15 cellular contexts compared by ENCODE assay signal in genomic region chr4:186699881-186700397, GRCh38. TPM values are rescaled to one million over a fixed set of nuclear protein-coding genes. Genes with fewer than 3 reads are reported as not detected.
A peak's percentile ranks its signal among the peaks of the same experiment; 100 is the strongest.
DNase-seq lines count a peak whose midpoint lies in the region; TF ChIP-seq lines count a peak whose summit lies in the region.
"Had no signal": no experiment of that assay in that cellular context is flagged by ENCODE, and none has a peak within 500 bp of the region (broad histone marks: within the 10 kb centered on the region; RNA-seq: fewer than 3 reads in every experiment).

No MANE protein-coding gene starts in this region.

- H2AFZ ChIP-seq in fibroblast of lung (ENCODE audit: low read length) = no peak overlapping the region

- no peaks in the 10 kb centered on the region for H3K27me3 Mint-ChIP-seq in progenitor cell of endocrine pancreas
- H3K27me3 Mint-ChIP-seq in activated naive CD8-positive, alpha-beta T cell treated with anti-CD3 and anti-CD28 coated beads for 36 hours = no peaks in the 10 kb centered on the region
- H3K27me3 Mint-ChIP-seq: CD4-positive, CD25-positive, alpha-beta regulatory T cell had no signal

- H3K4me1 ChIP-seq in left ventricle myocardium inferior = peaks cover 74% of the 10 kb centered on the region
- peaks cover 20% of the 10 kb centered on the region for H3K4me1 ChIP-seq in fibroblast of lung (ENCODE audit: control insufficient read depth, extremely low read depth, insufficient read depth, low read length)

- no peak overlapping the region for H3K4me3 ChIP-seq in left ventricle myocardium inferior
- H3K4me3 ChIP-seq in fibroblast of lung (replicated peaks in 1 of 4; ENCODE audit: control extremely low read depth in 1 of 4, insufficient read depth in 1 of 4, low read depth in 3 of 4, low read length in 4 of 4) = no peak overlapping the region
- H3K4me3 ChIP-seq: colonic mucosa, thyroid gland had no signal

- DNase-seq in left ventricle myocardium inferior (no peak), cardiac septum (ENCODE audit: low spot score) (no peak), fibroblast of lung (ENCODE audit: low read depth in 2 of 2) (no peak), progenitor cell of endocrine pancreas (ENCODE audit: low spot score, unreplicated experiment) (no peak), GM19238 (ENCODE audit: insufficient read length, low spot score) (no peak), NCI-H1048 (lab: John Stamatoyannopoulos, UW) (no peak)
- DNase-seq in activated naive CD8-positive, alpha-beta T cell treated with anti-CD3 and anti-CD28 coated beads for 36 hours = no peak
- no peak for DNase-seq in activated CD4-positive, alpha-beta T cell treated with anti-CD3 and anti-CD28 coated beads, Interleukin-2, amount 50 U/mL, for 48 hours
- DNase-seq: activated CD4-positive, alpha-beta T cell treated with anti-CD3 and anti-CD28 coated beads, Interleukin-2, amount 50 U/mL, for 4 hours; activated T-cell treated with anti-CD3 and anti-CD28 coated beads, Interleukin-2, amount 50 U/mL, for 72 hours; CD4-positive, CD25-positive, alpha-beta regulatory T cell; colonic mucosa; NCI-H2081; NCI-H524 treated with DMSO at 0.1 percent for 48 hours; thyroid gland had no signal

- H3K27ac Mint-ChIP-seq in progenitor cell of endocrine pancreas = peak overlapping the region; percentile 82
- H3K27ac Mint-ChIP-seq in activated naive CD8-positive, alpha-beta T cell treated with anti-CD3 and anti-CD28 coated beads for 36 hours = no peak overlapping the region
- H3K27ac Mint-ChIP-seq: activated T-cell treated with anti-CD3 and anti-CD28 coated beads, Interleukin-2, amount 50 U/mL, for 72 hours; CD4-positive, CD25-positive, alpha-beta regulatory T cell had no signal

- H3K27ac ChIP-seq in left ventricle myocardium inferior (replicated peaks) = peak overlapping the region; percentile 86
- peak overlapping the region; percentile 55 for H3K27ac ChIP-seq in fibroblast of lung (ENCODE audit: insufficient read depth, low read length)
- H3K27ac ChIP-seq: thyroid gland had no signal

- intact Hi-C loops in left ventricle myocardium inferior (cut with micrococcal nuclease) (no loop called here), cardiac septum (cut with DNase I) (no loop called here)

- H3K27me3 ChIP-seq in left ventricle myocardium inferior (ENCODE audit: low read depth) (no peaks in the 10 kb centered on the region), fibroblast of lung (ENCODE audit: control insufficient read depth, insufficient read depth, low read length) (no peaks in the 10 kb centered on the region)
- H3K27me3 ChIP-seq: colonic mucosa, thyroid gland had no signal

- H3K36me3 ChIP-seq in left ventricle myocardium inferior (no peaks in the 10 kb centered on the region), fibroblast of lung (ENCODE audit: control insufficient read depth, insufficient read depth, low read length) (peaks cover 5% of the 10 kb centered on the region)
- H3K36me3 ChIP-seq: colonic mucosa, thyroid gland had no signal

- no peaks in the 10 kb centered on the region for H4K20me1 ChIP-seq in fibroblast of lung (ENCODE audit: control insufficient read depth, extremely low read depth, insufficient read depth, low read length)

- H3K9me3 Mint-ChIP-seq in progenitor cell of endocrine pancreas (ENCODE audit: low read depth) = peaks cover 7% of the 10 kb centered on the region
- H3K9me3 Mint-ChIP-seq in activated naive CD8-positive, alpha-beta T cell treated with anti-CD3 and anti-CD28 coated beads for 36 hours = no peaks in the 10 kb centered on the region

- H3K36me3 Mint-ChIP-seq in progenitor cell of endocrine pancreas (ENCODE audit: insufficient read depth) = peaks cover 55% of the 10 kb centered on the region
- no peaks in the 10 kb centered on the region for H3K36me3 Mint-ChIP-seq in activated naive CD8-positive, alpha-beta T cell treated with anti-CD3 and anti-CD28 coated beads for 36 hours
- H3K36me3 Mint-ChIP-seq: CD4-positive, CD25-positive, alpha-beta regulatory T cell had no signal

- peaks cover 49% of the 10 kb centered on the region for H3K4me1 Mint-ChIP-seq in progenitor cell of endocrine pancreas (ENCODE audit: low read depth)
- no peaks in the 10 kb centered on the region for H3K4me1 Mint-ChIP-seq in activated naive CD8-positive, alpha-beta T cell treated with anti-CD3 and anti-CD28 coated beads for 36 hours
- H3K4me1 Mint-ChIP-seq: CD4-positive, CD25-positive, alpha-beta regulatory T cell had no signal

- no peak overlapping the region for H3K4me2 ChIP-seq in fibroblast of lung (ENCODE audit: extremely low read depth, insufficient read depth, low read length)

- H3K9me3 ChIP-seq in left ventricle myocardium inferior (replicated peaks) (no peaks in the 10 kb centered on the region), fibroblast of lung (ENCODE audit: control insufficient read depth, insufficient read depth, low read depth, low read length) (no peaks in the 10 kb centered on the region)
- H3K9me3 ChIP-seq: colonic mucosa, thyroid gland had no signal

- peaks cover 97% of the 10 kb centered on the region for H3K79me2 ChIP-seq in fibroblast of lung (ENCODE audit: control insufficient read depth, insufficient read depth, low read length)

- no peak overlapping the region for H3K4me3 Mint-ChIP-seq in progenitor cell of endocrine pancreas (ENCODE audit: low read depth)
- no peak overlapping the region for H3K4me3 Mint-ChIP-seq in activated naive CD8-positive, alpha-beta T cell treated with anti-CD3 and anti-CD28 coated beads for 36 hours
- H3K4me3 Mint-ChIP-seq: activated T-cell treated with anti-CD3 and anti-CD28 coated beads, Interleukin-2, amount 50 U/mL, for 72 hours; CD4-positive, CD25-positive, alpha-beta regulatory T cell had no signal

- TF ChIP-seq CTCF in left ventricle myocardium inferior (IDR thresholded peaks at IDR 0.05; ENCODE audit: borderline replicate concordance) (no peak), fibroblast of lung (conservative IDR thresholded peaks at IDR 0.05 in 1 of 2, IDR thresholded peaks at IDR 0.05 in 1 of 2; ENCODE audit: low read depth in 1 of 2, low read length in 2 of 2) (no peak), progenitor cell of endocrine pancreas (IDR thresholded peaks at IDR 0.05; ENCODE audit: unreplicated experiment) (no peak)

- H3K9ac ChIP-seq in fibroblast of lung (ENCODE audit: insufficient read depth, low read length) = no peak overlapping the region

RNA-seq across cellular contexts. Expression of gene FAT1, which starts 23.7 kb away (rescaled TPM):
- 59.1 TPM for total RNA-seq in left ventricle myocardium inferior
- total RNA-seq in cardiac septum = 90.7 TPM
- total RNA-seq in fibroblast of lung = 408 and 729 TPM in 2 replicates
- polyA plus RNA-seq in fibroblast of lung = 151 and 188 TPM in 2 replicates
- 109 and 124 TPM in 2 replicates for polyA plus RNA-seq in fibroblast of lung (2012)
- 1,250 and 1,562 TPM in 2 replicates for polyA minus RNA-seq in fibroblast of lung (ENCODE audit: low replicate concordance)
- total RNA-seq in progenitor cell of endocrine pancreas = 263 and 264 TPM in 2 replicates
- total RNA-seq in activated naive CD8-positive, alpha-beta T cell treated with anti-CD3 and anti-CD28 coated beads for 36 hours = under 1 TPM in 1 of 2 experiments, not detected in 1; 0.02 TPM
- total RNA-seq: CD4-positive, CD25-positive, alpha-beta regulatory T cell had no signal

Comparison
In these comparisons a context has a peak if more than half of its experiments do, and no peak if none do; other contexts are left out.
1. RNA of gene FAT1, which starts 23.7 kb away (total RNA-seq): 408 to 729 TPM in fibroblast of lung, 263 to 264 TPM in progenitor cell of endocrine pancreas, 90.7 TPM in cardiac septum (single experiment) and 59.1 TPM in left ventricle myocardium inferior (single experiment); 0.02 TPM in activated naive CD8-positive, alpha-beta T cell treated with anti-CD3 and anti-CD28 coated beads for 36 hours; every median in the first group is over 10 times any median in the second.